Comparison of ENCODE assay signal across 12 cellular contexts in the genomic region with DNA sequence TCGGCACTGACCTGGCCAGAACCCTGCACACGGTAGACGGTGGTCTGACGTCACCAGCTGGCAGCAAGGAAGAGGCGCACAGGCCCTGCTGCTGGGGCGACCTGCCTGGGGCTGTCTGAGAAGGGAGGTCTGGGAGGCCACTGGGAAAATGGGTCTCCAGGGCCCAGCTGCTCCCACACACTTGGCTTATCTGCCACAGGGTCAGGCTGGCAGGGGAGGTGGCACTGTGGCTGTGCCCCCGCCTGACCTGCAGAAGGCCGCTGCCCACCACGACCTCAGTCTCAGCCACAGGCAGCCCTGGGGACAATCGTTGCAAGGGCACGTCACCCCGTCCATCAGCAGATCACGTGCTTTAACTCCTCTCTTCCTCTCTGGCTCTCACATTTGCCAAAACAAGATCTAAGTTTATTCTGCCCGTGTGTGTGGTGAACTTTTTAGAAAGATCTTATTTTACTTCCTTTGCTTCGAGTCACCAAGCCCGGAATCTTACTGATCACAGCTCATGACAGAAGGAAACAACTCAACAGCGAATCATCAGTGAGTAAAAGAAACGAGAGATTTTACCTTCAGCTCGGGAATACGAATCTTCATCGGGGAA. TPM values are rescaled to one million over a fixed set of nuclear protein-coding genes. Genes with fewer than 3 reads are reported as not detected.
A peak's percentile ranks its signal among the peaks of the same experiment; 100 is the strongest.
DNase-seq lines count a peak whose midpoint lies in the region; ATAC-seq and TF ChIP-seq lines count a peak whose summit lies in the region.
"Had no signal": no experiment of that assay in that cellular context is flagged by ENCODE, and none has a peak within 500 bp of the region (broad histone marks: within the 10 kb centered on the region; RNA-seq: fewer than 3 reads in every experiment).

No MANE protein-coding gene starts in this region.

- H3K36me3 ChIP-seq in skeletal muscle tissue (ENCODE audit: control insufficient read depth in 3 of 3, insufficient read depth in 3 of 3, low read length in 3 of 3): peaks cover 0 to 8% (median 2%) of the 10 kb centered on the region in 3 donors
- H3K36me3 ChIP-seq: MG63 had no signal

- no peaks in the 10 kb centered on the region for H3K36me3 Mint-ChIP-seq in stimulated activated effector memory CD8-positive, alpha-beta T cell treated with anti-CD3 and anti-CD28 coated beads, Interleukin-12 subunit alpha, Interleukin-12 subunit beta, amount 100 ng/mL, for 72 hours

- no peaks in the 10 kb centered on the region for H3K9me3 ChIP-seq in skeletal muscle tissue (ENCODE audit: control insufficient read depth in 3 of 3, low read length in 3 of 3)
- H3K9me3 ChIP-seq: MG63 had no signal

- H3K9ac ChIP-seq in skeletal muscle tissue (ENCODE audit: low read depth in 1 of 3, low read length in 3 of 3): no peak overlapping the region

- H3K27ac Mint-ChIP-seq in stimulated activated effector memory CD8-positive, alpha-beta T cell treated with anti-CD3 and anti-CD28 coated beads, Interleukin-12 subunit alpha, Interleukin-12 subunit beta, amount 100 ng/mL, for 72 hours: no peak overlapping the region
- H3K27ac Mint-ChIP-seq: activated CD4-positive, alpha-beta T cell treated with anti-CD3 and anti-CD28 coated beads, Interleukin-2, amount 10 ng/mL, durations not matched to agents 24 days and 14 days; activated naive CD8-positive, alpha-beta T cell treated with anti-CD3 and anti-CD28 coated beads, Interleukin-2, amount 50 U/mL, for 24 hours had no signal

- no peaks in the 10 kb centered on the region for H3K9me3 Mint-ChIP-seq in stimulated activated effector memory CD8-positive, alpha-beta T cell treated with anti-CD3 and anti-CD28 coated beads, Interleukin-12 subunit alpha, Interleukin-12 subunit beta, amount 100 ng/mL, for 72 hours
- H3K9me3 Mint-ChIP-seq: activated CD4-positive, alpha-beta T cell treated with anti-CD3 and anti-CD28 coated beads, Interleukin-2, amount 10 ng/mL, durations not matched to agents 24 days and 14 days; activated naive CD8-positive, alpha-beta T cell treated with anti-CD3 and anti-CD28 coated beads, Interleukin-2, amount 50 U/mL, for 24 hours had no signal

- H3K27ac ChIP-seq in skeletal muscle tissue (ENCODE audit: low read depth, low read length): peak overlapping the region; percentile 19

- peaks cover 4 to 10% (median 6%) of the 10 kb centered on the region in 3 donors for H3K4me1 ChIP-seq in skeletal muscle tissue (ENCODE audit: control insufficient read depth in 3 of 3, insufficient read depth in 3 of 3, low read length in 3 of 3)

- H3K4me3 ChIP-seq in foreskin fibroblast (ENCODE audit: low read depth in 1 of 2, low read length in 2 of 2): no peak overlapping the region
- H3K4me3 ChIP-seq in skeletal muscle tissue (ENCODE audit: low read length in 3 of 3): no peak overlapping the region
- H3K4me3 ChIP-seq: MG63 had no signal

- no peak for ATAC-seq in left lobe of liver
- no peak for ATAC-seq in stimulated activated effector memory CD8-positive, alpha-beta T cell treated with anti-CD3 and anti-CD28 coated beads, Interleukin-12 subunit alpha, Interleukin-12 subunit beta, amount 100 ng/mL, for 72 hours

- TF ChIP-seq CTCF in foreskin fibroblast (IDR thresholded peaks at IDR 0.05; ENCODE audit: low read depth, low read length): no peak

- H3K4me1 Mint-ChIP-seq in stimulated activated effector memory CD8-positive, alpha-beta T cell treated with anti-CD3 and anti-CD28 coated beads, Interleukin-12 subunit alpha, Interleukin-12 subunit beta, amount 100 ng/mL, for 72 hours: peaks cover 9% of the 10 kb centered on the region
- H3K4me1 Mint-ChIP-seq: activated CD4-positive, alpha-beta T cell treated with anti-CD3 and anti-CD28 coated beads, Interleukin-2, amount 10 ng/mL, durations not matched to agents 24 days and 14 days had no signal

- H3K27me3 ChIP-seq in skeletal muscle tissue (ENCODE audit: control insufficient read depth in 3 of 3, insufficient read depth in 3 of 3, low read length in 3 of 3): peaks cover 0 to 4% (median 2%) of the 10 kb centered on the region in 3 donors
- H3K27me3 ChIP-seq: MG63 had no signal

- no peak overlapping the region for H3K4me3 Mint-ChIP-seq in stimulated activated effector memory CD8-positive, alpha-beta T cell treated with anti-CD3 and anti-CD28 coated beads, Interleukin-12 subunit alpha, Interleukin-12 subunit beta, amount 100 ng/mL, for 72 hours
- H3K4me3 Mint-ChIP-seq: activated CD4-positive, alpha-beta T cell treated with anti-CD3 and anti-CD28 coated beads, Interleukin-2, amount 10 ng/mL, durations not matched to agents 24 days and 14 days; activated naive CD8-positive, alpha-beta T cell treated with anti-CD3 and anti-CD28 coated beads, Interleukin-2, amount 50 U/mL, for 24 hours had no signal

- DNase-seq in HCEC 1CT (peak; percentile 61), UCSD-AML1 (lab: John Stamatoyannopoulos, UW; ENCODE audit: unreplicated experiment) (peak; percentile 24), foreskin fibroblast (peak; percentile 63 to 73), hippocampal formation (lab: John Stamatoyannopoulos, UW) (no peak), left lobe of liver (ENCODE audit: low spot score) (no peak), NCI-H2081 treated with DMSO at 0.1 percent for 48 hours (lab: John Stamatoyannopoulos, UW) (no peak)
- DNase-seq in stimulated activated effector memory CD8-positive, alpha-beta T cell treated with anti-CD3 and anti-CD28 coated beads, Interleukin-12 subunit alpha, Interleukin-12 subunit beta, amount 100 ng/mL, for 72 hours (ENCODE audit: low spot score in 2 of 2): no peak
- DNase-seq: activated CD4-positive, alpha-beta T cell treated with anti-CD3 and anti-CD28 coated beads, Interleukin-2, amount 10 ng/mL, durations not matched to agents 24 days and 14 days; activated naive CD8-positive, alpha-beta T cell treated with anti-CD3 and anti-CD28 coated beads, Interleukin-2, amount 50 U/mL, for 24 hours; GDM1; MG63 had no signal

RNA-seq across cellular contexts. Expression of a gene that starts 45.2 kb away (rescaled TPM):
- total RNA-seq in skeletal muscle tissue (26.6 TPM), left lobe of liver (22.8 TPM)

Comparison
In these comparisons a context has a peak if more than half of its experiments do, and no peak if none do; other contexts are left out.
1. DNase-seq: peak in HCEC 1CT (single experiment), UCSD-AML1 (single experiment) and foreskin fibroblast (2 of 2); none in hippocampal formation (0 of 2), left lobe of liver (single experiment), stimulated activated effector memory CD8-positive, alpha-beta T cell treated with anti-CD3 and anti-CD28 coated beads, Interleukin-12 subunit alpha, Interleukin-12 subunit beta, amount 100 ng/mL, for 72 hours (0 of 2) and NCI-H2081 treated with DMSO at 0.1 percent for 48 hours (single experiment).